In genomic region chr5:107414802-107415201, GRCh38 we compare ENCODE assay signal across 31 cellular contexts.
"Had no signal": no experiment of that assay in that cellular context is flagged by ENCODE, and none has a peak within 500 bp of the region (broad histone marks: within the 10 kb centered on the region; RNA-seq: fewer than 3 reads in every experiment).

No MANE protein-coding gene starts in this region.

- FAIRE-seq: astrocyte, bronchial epithelial cell, colon, frontal cortex had no signal

- H3K36me3 ChIP-seq: brain microvascular endothelial cell, esophagus squamous epithelium had no signal

- H3K4me3 ChIP-seq: esophagus squamous epithelium had no signal

- H3K4me3 Mint-ChIP-seq: activated CD4-positive, alpha-beta memory T cell treated with anti-CD3 and anti-CD28 coated beads for 36 hours; activated CD4-positive, alpha-beta T cell treated with anti-CD3 and anti-CD28 coated beads for 36 hours; activated CD4-positive, alpha-beta T cell treated with anti-CD3 and anti-CD28 coated beads, Interleukin-2, amount 10 ng/mL, durations not matched to agents 24 days and 14 days; activated CD8-positive, alpha-beta memory T cell treated with anti-CD3 and anti-CD28 coated beads, Interleukin-2, amount 10 ng/mL, durations not matched to agents 7 days and 5 days; activated CD8-positive, alpha-beta T cell treated with anti-CD3 and anti-CD28 coated beads, Interleukin-2, amount 10 ng/mL, durations not matched to agents 7 days and 5 days; activated naive CD4-positive, alpha-beta T cell treated with anti-CD3 and anti-CD28 coated beads, Interleukin-2, amount 10 ng/mL, durations not matched to agents 7 days and 5 days; activated T-helper 1 cell treated with anti-CD3 and anti-CD28 coated beads, Interleukin-12 subunit alpha, Interleukin-12 subunit beta, Interleukin-2, Interleukin-4 antibody, amounts not matched to agents 30 ng/mL and 10 ng/mL and 1 ng/mL, durations not matched to agents 14 hours and 24 hours and 36 hours; effector memory CD8-positive, alpha-beta T cell had no signal

- H3K27me3 Mint-ChIP-seq: activated naive CD4-positive, alpha-beta T cell treated with anti-CD3 and anti-CD28 coated beads, Interleukin-2, amount 10 ng/mL, durations not matched to agents 7 days and 5 days; effector memory CD8-positive, alpha-beta T cell had no signal

- H3K27ac Mint-ChIP-seq: activated CD4-positive, alpha-beta memory T cell treated with anti-CD3 and anti-CD28 coated beads for 36 hours; activated CD4-positive, alpha-beta T cell treated with anti-CD3 and anti-CD28 coated beads for 36 hours; activated CD4-positive, alpha-beta T cell treated with anti-CD3 and anti-CD28 coated beads, Interleukin-2, amount 10 ng/mL, durations not matched to agents 24 days and 14 days; activated CD8-positive, alpha-beta memory T cell treated with anti-CD3 and anti-CD28 coated beads, Interleukin-2, amount 10 ng/mL, durations not matched to agents 7 days and 5 days; activated CD8-positive, alpha-beta T cell treated with anti-CD3 and anti-CD28 coated beads, Interleukin-2, amount 10 ng/mL, durations not matched to agents 7 days and 5 days; activated naive CD4-positive, alpha-beta T cell treated with anti-CD3 and anti-CD28 coated beads, Interleukin-2, amount 10 ng/mL, durations not matched to agents 7 days and 5 days; activated naive CD4-positive, alpha-beta T cell treated with anti-CD3 and anti-CD28 coated beads, Interleukin-2, amount 50 U/mL, for 72 hours; activated T-helper 1 cell treated with anti-CD3 and anti-CD28 coated beads, Interleukin-12 subunit alpha, Interleukin-12 subunit beta, Interleukin-2, Interleukin-4 antibody, amounts not matched to agents 30 ng/mL and 10 ng/mL and 1 ng/mL, durations not matched to agents 14 hours and 24 hours and 36 hours; activated T-helper 2 cell treated with anti-CD3 and anti-CD28 coated beads, Interferon-gamma antibody, Interleukin-2, Interleukin-4, amounts not matched to agents 10 μg/mL and 5 μg/mL and 100 μg/mL, durations not matched to agents 14 hours and 24 hours and 36 hours had no signal

- ATAC-seq: activated CD4-positive, alpha-beta T cell treated with anti-CD3 and anti-CD28 coated beads for 36 hours; activated CD8-positive, alpha-beta memory T cell treated with anti-CD3 and anti-CD28 coated beads, Interleukin-2, amount 10 ng/mL, durations not matched to agents 7 days and 5 days; activated CD8-positive, alpha-beta T cell treated with anti-CD3 and anti-CD28 coated beads, Interleukin-2, amount 10 ng/mL, durations not matched to agents 7 days and 5 days; activated naive CD4-positive, alpha-beta T cell treated with anti-CD3 and anti-CD28 coated beads, Interleukin-2, amount 50 U/mL, for 72 hours; effector memory CD8-positive, alpha-beta T cell had no signal

- H3K9me3 Mint-ChIP-seq: activated CD4-positive, alpha-beta memory T cell treated with anti-CD3 and anti-CD28 coated beads for 36 hours; activated CD4-positive, alpha-beta T cell treated with anti-CD3 and anti-CD28 coated beads, Interleukin-2, amount 10 ng/mL, durations not matched to agents 24 days and 14 days; activated naive CD4-positive, alpha-beta T cell treated with anti-CD3 and anti-CD28 coated beads, Interleukin-2, amount 10 ng/mL, durations not matched to agents 7 days and 5 days; activated naive CD4-positive, alpha-beta T cell treated with anti-CD3 and anti-CD28 coated beads, Interleukin-2, amount 50 U/mL, for 72 hours; activated T-helper 1 cell treated with anti-CD3 and anti-CD28 coated beads, Interleukin-12 subunit alpha, Interleukin-12 subunit beta, Interleukin-2, Interleukin-4 antibody, amounts not matched to agents 30 ng/mL and 10 ng/mL and 1 ng/mL, durations not matched to agents 14 hours and 24 hours and 36 hours; activated T-helper 2 cell treated with anti-CD3 and anti-CD28 coated beads, Interferon-gamma antibody, Interleukin-2, Interleukin-4, amounts not matched to agents 10 μg/mL and 5 μg/mL and 100 μg/mL, durations not matched to agents 14 hours and 24 hours and 36 hours; effector memory CD8-positive, alpha-beta T cell had no signal

- H3K9me3 ChIP-seq: esophagus squamous epithelium had no signal

- DNase-seq: activated CD4-positive, alpha-beta memory T cell treated with anti-CD3 and anti-CD28 coated beads for 36 hours; activated CD4-positive, alpha-beta T cell treated with anti-CD3 and anti-CD28 coated beads for 36 hours; activated CD4-positive, alpha-beta T cell treated with anti-CD3 and anti-CD28 coated beads, Interleukin-2, amount 10 ng/mL, durations not matched to agents 24 days and 14 days; activated CD4-positive, CD25-positive, alpha-beta regulatory T cell; activated CD4-positive, CD25-positive, alpha-beta regulatory T cell treated with anti-CD3 and anti-CD28 coated beads, Interleukin-2, amount 50 U/mL, for 72 hours; activated CD8-positive, alpha-beta memory T cell treated with anti-CD3 and anti-CD28 coated beads, Interleukin-2, amount 10 ng/mL, durations not matched to agents 7 days and 5 days; activated CD8-positive, alpha-beta memory T cell treated with anti-CD3 and anti-CD28 coated beads, Interleukin-2, amount 50 U/mL, for 4 hours; activated CD8-positive, alpha-beta T cell treated with anti-CD3 and anti-CD28 coated beads, Interleukin-2, amount 10 ng/mL, durations not matched to agents 7 days and 5 days; activated effector memory CD4-positive, alpha-beta T cell treated with anti-CD3 and anti-CD28 coated beads, Interleukin-2, amount 50 U/mL, for 16 hours; activated naive CD4-positive, alpha-beta T cell treated with anti-CD3 and anti-CD28 coated beads, Interleukin-2, amount 10 ng/mL, durations not matched to agents 7 days and 5 days; activated T-cell treated with anti-CD3 and anti-CD28 coated beads, Interleukin-2, amount 50 U/mL, for 1 hour; activated T-cell treated with anti-CD3 and anti-CD28 coated beads, Interleukin-2, amount 50 U/mL, for 48 hours; amniotic stem cell; anterior cingulate cortex; brain microvascular endothelial cell; caudate nucleus; cortex of kidney; dermis blood vessel endothelial cell; effector CD4-positive, alpha-beta T cell; effector memory CD8-positive, alpha-beta T cell; esophagus squamous epithelium; head of caudate nucleus; T-helper 2 cell had no signal

- H3K27me3 ChIP-seq: brain microvascular endothelial cell, esophagus squamous epithelium had no signal

- H3K27ac ChIP-seq: brain microvascular endothelial cell, epithelial cell of prostate, esophagus squamous epithelium had no signal

- H3K36me3 Mint-ChIP-seq: activated CD4-positive, alpha-beta memory T cell treated with anti-CD3 and anti-CD28 coated beads for 36 hours; activated CD8-positive, alpha-beta memory T cell treated with anti-CD3 and anti-CD28 coated beads, Interleukin-2, amount 10 ng/mL, durations not matched to agents 7 days and 5 days; activated naive CD4-positive, alpha-beta T cell treated with anti-CD3 and anti-CD28 coated beads, Interleukin-2, amount 10 ng/mL, durations not matched to agents 7 days and 5 days; activated naive CD4-positive, alpha-beta T cell treated with anti-CD3 and anti-CD28 coated beads, Interleukin-2, amount 50 U/mL, for 72 hours had no signal

- H3K4me1 Mint-ChIP-seq: activated CD4-positive, alpha-beta T cell treated with anti-CD3 and anti-CD28 coated beads for 36 hours; activated CD4-positive, alpha-beta T cell treated with anti-CD3 and anti-CD28 coated beads, Interleukin-2, amount 10 ng/mL, durations not matched to agents 24 days and 14 days; activated CD8-positive, alpha-beta memory T cell treated with anti-CD3 and anti-CD28 coated beads, Interleukin-2, amount 10 ng/mL, durations not matched to agents 7 days and 5 days; activated naive CD4-positive, alpha-beta T cell treated with anti-CD3 and anti-CD28 coated beads, Interleukin-2, amount 10 ng/mL, durations not matched to agents 7 days and 5 days had no signal
